ENCODE assay signal across 10 cellular contexts in genomic region chr1:110408488-110408887, GRCh38. TPM values are rescaled to one million over a fixed set of nuclear protein-coding genes. Genes with fewer than 3 reads are reported as not detected.
DNase-seq lines count a peak whose midpoint lies in the region; ATAC-seq, FAIRE-seq and TF ChIP-seq lines count a peak whose summit lies in the region.
"Had no signal": no experiment of that assay in that cellular context is flagged by ENCODE, and none has a peak within 500 bp of the region (broad histone marks: within the 10 kb centered on the region; RNA-seq: fewer than 3 reads in every experiment).

No MANE protein-coding gene starts in this region.

- H3K4me1 Mint-ChIP-seq in activated naive CD4-positive, alpha-beta T cell treated with anti-CD3 and anti-CD28 coated beads, Interleukin-2, amount 10 ng/mL, durations not matched to agents 7 days and 5 days: peaks cover 33% of the 10 kb centered on the region
- peaks cover 19% of the 10 kb centered on the region for H3K4me1 Mint-ChIP-seq in activated CD8-positive, alpha-beta T cell treated with anti-CD3 and anti-CD28 coated beads for 36 hours (ENCODE audit: low read depth)

- FAIRE-seq in kidney (lab: Jason Lieb, UNC): no peak

- peak overlapping the region; percentile 99 for H3K4me3 Mint-ChIP-seq in activated naive CD4-positive, alpha-beta T cell treated with anti-CD3 and anti-CD28 coated beads, Interleukin-2, amount 10 ng/mL, durations not matched to agents 7 days and 5 days
- peak overlapping the region; percentile 98 for H3K4me3 Mint-ChIP-seq in activated CD8-positive, alpha-beta T cell treated with anti-CD3 and anti-CD28 coated beads for 36 hours

- peaks cover 4% of the 10 kb centered on the region in 2 donors for H3K36me3 ChIP-seq in kidney (ENCODE audit: control insufficient read depth in 1 of 2, insufficient read depth in 2 of 2, low read length in 2 of 2)
- peaks cover 22% of the 10 kb centered on the region for H3K36me3 ChIP-seq in suprapubic skin
- peaks cover 0 to 23% of the 10 kb centered on the region in 2 donors for H3K36me3 ChIP-seq in adrenal gland (replicated peaks in 1 of 2)

- ATAC-seq in activated CD8-positive, alpha-beta T cell treated with anti-CD3 and anti-CD28 coated beads for 36 hours: no peak
- ATAC-seq in HG02798 (IDR thresholded peaks at IDR 0.05; ENCODE audit: poor library complexity, unreplicated experiment): no peak

- H3K27me3 Mint-ChIP-seq in activated naive CD4-positive, alpha-beta T cell treated with anti-CD3 and anti-CD28 coated beads, Interleukin-2, amount 10 ng/mL, durations not matched to agents 7 days and 5 days: no peaks in the 10 kb centered on the region
- H3K27me3 Mint-ChIP-seq in activated CD8-positive, alpha-beta T cell treated with anti-CD3 and anti-CD28 coated beads for 36 hours: no peaks in the 10 kb centered on the region

- WGBS in suprapubic skin: 85% methylated on average over 8 of the region's 8 CpGs
- 87 to 93% (median 89%) methylated on average over 8 of the region's 8 CpGs for WGBS in adrenal gland, 4 donors

- H3K4me1 ChIP-seq in kidney (ENCODE audit: control insufficient read depth in 1 of 2, insufficient read depth in 1 of 2, low read depth in 1 of 2, low read length in 2 of 2) (peaks cover 2 to 6% of the 10 kb centered on the region in 2 donors), suprapubic skin (peaks cover 29% of the 10 kb centered on the region), adrenal gland (replicated peaks in 1 of 2) (peaks cover 0 to 20% of the 10 kb centered on the region in 2 donors)

- H3K9me3 ChIP-seq in kidney (ENCODE audit: control insufficient read depth in 1 of 2, low read length in 2 of 2) (no peaks in the 10 kb centered on the region), suprapubic skin (no peaks in the 10 kb centered on the region), adrenal gland (replicated peaks in 1 of 3) (no peaks in the 10 kb centered on the region)
- H3K9me3 ChIP-seq: mucosa of descending colon had no signal

- CTCF ChIA-PET in activated naive CD4-positive, alpha-beta T cell treated with anti-CD3 and anti-CD28 coated beads, Interleukin-2, amount 10 ng/mL, durations not matched to agents 7 days and 5 days (lab: Charles Lee): interaction anchor here (1.0 to 6.6 kb wide), 6 partner anchors 52 to 212 kb away, joined by 3 to 88 read pairs (median 10); no protein-coding TSS in a partner anchor
- CTCF ChIA-PET in activated CD8-positive, alpha-beta T cell treated with anti-CD3 and anti-CD28 coated beads for 36 hours (lab: Charles Lee): interaction anchor here (0.9 to 6.6 kb wide), 14 partner anchors 28 to 379 kb away, joined by 3 to 101 read pairs (median 4); no protein-coding TSS in a partner anchor

- no peak for DNase-seq in activated naive CD4-positive, alpha-beta T cell treated with anti-CD3 and anti-CD28 coated beads, Interleukin-2, amount 10 ng/mL, durations not matched to agents 7 days and 5 days
- DNase-seq in activated naive CD4-positive, alpha-beta T cell (lab: John Stamatoyannopoulos, UW): no peak
- DNase-seq in activated CD8-positive, alpha-beta T cell treated with anti-CD3 and anti-CD28 coated beads for 36 hours: no peak
- DNase-seq in kidney (no peak), suprapubic skin (ENCODE audit: low spot score in 2 of 2) (no peak), NCI-H524 treated with DMSO at 0.1 percent for 48 hours (lab: John Stamatoyannopoulos, UW) (no peak), adrenal gland (no peak)
- DNase-seq: DMS 273 treated with DMSO at 0.1 percent for 48 hours, mucosa of descending colon had no signal

- no peaks in the 10 kb centered on the region for H3K9me3 Mint-ChIP-seq in activated naive CD4-positive, alpha-beta T cell treated with anti-CD3 and anti-CD28 coated beads, Interleukin-2, amount 10 ng/mL, durations not matched to agents 7 days and 5 days
- no peaks in the 10 kb centered on the region for H3K9me3 Mint-ChIP-seq in activated CD8-positive, alpha-beta T cell treated with anti-CD3 and anti-CD28 coated beads for 36 hours

- H3K27ac ChIP-seq in kidney (ENCODE audit: low read depth in 2 of 2, low read length in 2 of 2) (peak overlapping the region in 1 of 2 donors; percentile 23), suprapubic skin (no peak overlapping the region), adrenal gland (no peak overlapping the region)

- intact Hi-C loops in activated CD8-positive, alpha-beta T cell treated with anti-CD3 and anti-CD28 coated beads for 36 hours (cut with micrococcal nuclease): no loop called here
- intact Hi-C loops in kidney (cut with DNase I) (no loop called here), adrenal gland (cut with DNase I) (loop anchor here (10.0 kb wide), 1 partner anchor 64 kb away; no protein-coding TSS in a partner anchor)

- H3K27ac Mint-ChIP-seq in activated naive CD4-positive, alpha-beta T cell treated with anti-CD3 and anti-CD28 coated beads, Interleukin-2, amount 10 ng/mL, durations not matched to agents 7 days and 5 days: peak overlapping the region; percentile 99
- H3K27ac Mint-ChIP-seq in activated CD8-positive, alpha-beta T cell treated with anti-CD3 and anti-CD28 coated beads for 36 hours: peak overlapping the region; percentile 42

- H3K36me3 Mint-ChIP-seq in activated naive CD4-positive, alpha-beta T cell treated with anti-CD3 and anti-CD28 coated beads, Interleukin-2, amount 10 ng/mL, durations not matched to agents 7 days and 5 days: peaks cover 16% of the 10 kb centered on the region
- H3K36me3 Mint-ChIP-seq in activated CD8-positive, alpha-beta T cell treated with anti-CD3 and anti-CD28 coated beads for 36 hours (ENCODE audit: low read depth): peaks cover 16% of the 10 kb centered on the region

- peak overlapping the region; percentile 93 to 100 for H3K9ac ChIP-seq in kidney (ENCODE audit: low read length in 2 of 2)

- no peak for TF ChIP-seq POLR2A in suprapubic skin (IDR thresholded peaks at IDR 0.05)
- TF ChIP-seq POLR2A in adrenal gland (IDR thresholded peaks at IDR 0.05): no peak

- TF ChIP-seq CTCF in activated CD8-positive, alpha-beta T cell treated with anti-CD3 and anti-CD28 coated beads for 36 hours (IDR thresholded peaks at IDR 0.05): no peak
- TF ChIP-seq CTCF in kidney (IDR thresholded peaks at IDR 0.05; ENCODE audit: borderline replicate concordance, extremely low read depth, insufficient read depth) (no peak), suprapubic skin (IDR thresholded peaks at IDR 0.05) (no peak), adrenal gland (IDR thresholded peaks at IDR 0.05) (no peak)

- no peak for TF ChIP-seq EP300 in suprapubic skin (IDR thresholded peaks at IDR 0.05)

- H3K4me3 ChIP-seq in kidney (ENCODE audit: low read length in 2 of 2) (peak overlapping the region; percentile 94 to 99), suprapubic skin (peak overlapping the region; percentile 76), adrenal gland (peak overlapping the region in 1 of 4 donors; percentile 95)

- H3K27me3 ChIP-seq in suprapubic skin: no peaks in the 10 kb centered on the region
- H3K27me3 ChIP-seq in adrenal gland: no peaks in the 10 kb centered on the region

- POLR2A ChIA-PET in activated CD8-positive, alpha-beta T cell treated with anti-CD3 and anti-CD28 coated beads for 36 hours (lab: Charles Lee): interaction anchor here (0.8 to 5.4 kb wide), 4 partner anchors 15 to 77 kb away, joined by 3 to 32 read pairs (median 4); partner anchors contain the start of gene RBM15

RNA-seq across cellular contexts. Expression of gene LAMTOR5, which starts 1.0 kb away (rescaled TPM):
- 100 to 1,000 TPM; 154 to 160 TPM for total RNA-seq in activated CD8-positive, alpha-beta T cell treated with anti-CD3 and anti-CD28 coated beads for 36 hours
- 183 TPM for total RNA-seq in kidney
- 600 TPM for polyA plus RNA-seq in kidney (ENCODE audit: insufficient read depth, low read depth, low replicate concordance)
- total RNA-seq in suprapubic skin: 10 to 100 TPM; 53.7 to 81.2 (median 63.3) TPM
- total RNA-seq in adrenal gland: 100 to 1,000 TPM in 6 of 8 donors, 10 to 100 TPM in 2; 81.3 to 152 (median 117) TPM
- polyA plus RNA-seq in adrenal gland: 100 to 1,000 TPM; 211 to 299 (median 217) TPM

RNA-seq across cellular contexts. Expression of gene SLC16A4, which starts 17.7 kb away (rescaled TPM):
- under 1 TPM; 0.27 to 0.51 TPM for total RNA-seq in activated CD8-positive, alpha-beta T cell treated with anti-CD3 and anti-CD28 coated beads for 36 hours
- total RNA-seq in kidney: 53.1 TPM
- 51.8 TPM for polyA plus RNA-seq in kidney (ENCODE audit: insufficient read depth, low read depth, low replicate concordance)
- 1 to 10 TPM in 3 of 4 donors, under 1 TPM in 1; 0.52 to 2.1 (median 1.9) TPM for total RNA-seq in suprapubic skin
- total RNA-seq in adrenal gland: 10 to 100 TPM in 3 of 8 donors, 1 to 10 TPM in 5; 4.1 to 15.7 (median 7.2) TPM
- polyA plus RNA-seq in adrenal gland: 1 to 10 TPM; 2.8 to 4.7 (median 3.2) TPM

RNA-seq across cellular contexts. Expression of gene PROK1, which starts 42.5 kb away (rescaled TPM):
- not detected for total RNA-seq in activated CD8-positive, alpha-beta T cell treated with anti-CD3 and anti-CD28 coated beads for 36 hours
- total RNA-seq in kidney (not detected), suprapubic skin (1 to 10 TPM in 1 of 4 donors, under 1 TPM in 1, not detected in 2; 0.72 to 4.2 TPM), adrenal gland (10 to 100 TPM in 1 of 8 donors, 1 to 10 TPM in 6, under 1 TPM in 1; 0.76 to 12.9 (median 6.4) TPM)
- polyA plus RNA-seq in kidney (ENCODE audit: insufficient read depth, low read depth, low replicate concordance) (not detected), adrenal gland (1 to 10 TPM; 4.0 to 6.2 (median 4.8) TPM)
- total RNA-seq: mucosa of descending colon had no signal

Comparison
In these comparisons a context has a peak if more than half of its experiments do, and no peak if none do; other contexts are left out.
1. intact Hi-C loops: an anchor here in adrenal gland (10.0 kb wide); none called in activated CD8-positive, alpha-beta T cell treated with anti-CD3 and anti-CD28 coated beads for 36 hours and kidney.